Comparison of ENCODE assay signal across 20 cellular contexts in genomic region chr12:26406391-26406790, GRCh38.
A peak's percentile ranks its signal among the peaks of the same experiment; 100 is the strongest.
DNase-seq lines count a peak whose midpoint lies in the region; ATAC-seq, FAIRE-seq and TF ChIP-seq lines count a peak whose summit lies in the region.
"Had no signal": no experiment of that assay in that cellular context is flagged by ENCODE, and none has a peak within 500 bp of the region (broad histone marks: within the 10 kb centered on the region; RNA-seq: fewer than 3 reads in every experiment).

No MANE protein-coding gene starts in this region.

- TF ChIP-seq CTCF in GM13976 (IDR thresholded peaks at IDR 0.05; ENCODE audit: borderline replicate concordance, control extremely low read depth, extremely low read depth, insufficient read depth, missing control alignments), result no peak

- DNase-seq in GM18507 (ENCODE audit: extremely low spot score, insufficient read length, low read depth) (no peak), cerebellar cortex (ENCODE audit: low spot score) (peak; percentile 57), left lobe of liver (ENCODE audit: low spot score) (peak; percentile 53), renal cortical epithelial cell (ENCODE audit: low read depth) (peak; percentile 60), GM13976 (ENCODE audit: low spot score) (no peak), NCI-H69 (lab: John Stamatoyannopoulos, UW) (no peak)
- DNase-seq: ACHN; BE2C; CD4-positive, CD25-positive, alpha-beta regulatory T cell; CD8-positive, alpha-beta memory T cell; COR-L47; DMS 273 treated with DMSO at 0.1 percent for 48 hours; DMS53; DND-41; EL; H9 had no signal

- peak; percentile 55 for FAIRE-seq in GM18507 (lab: Jason Lieb, UNC)
- FAIRE-seq: GM12891, H1, HTR-8/SVneo had no signal

- ATAC-seq in left lobe of liver (peak; percentile 87), GM21576 (IDR thresholded peaks at IDR 0.05; ENCODE audit: unreplicated experiment) (no peak)

- in situ Hi-C loops in GM13976 (cut with MboI; ENCODE audit: low sequenced_read_pairs, unreplicated experiment), result no loop called here

Comparison
In these comparisons a context has a peak if more than half of its experiments do, and no peak if none do; other contexts are left out.
1. DNase-seq: peak in cerebellar cortex (single experiment), left lobe of liver (single experiment) and renal cortical epithelial cell (single experiment); none in GM18507 (single experiment), GM13976 (single experiment) and NCI-H69 (single experiment).